ENCODE assay signal across 1 cellular context in genomic region chr17:51188321-51188853, GRCh38.
TF ChIP-seq lines count a peak whose summit lies in the region.

No MANE protein-coding gene starts in this region.

TF ChIP-seq in K562, 482 proteins besides CTCF, POLR2A, EP300 and RAD21:
- TF ChIP-seq GMEB1 (CRISPR knock-in tag; IDR thresholded peaks at IDR 0.05) (no peak), HOXB6 (CRISPR knock-in tag; IDR thresholded peaks at IDR 0.05; ENCODE audit: borderline replicate concordance) (no peak), NCOA1 (IDR thresholded peaks at IDR 0.05; ENCODE audit: low read depth) (no peak), U2AF1 (optimal IDR thresholded peaks at IDR 0.05; ENCODE audit: low read depth, low read length) (no peak), C11orf30 (IDR thresholded peaks at IDR 0.05; ENCODE audit: low read depth) (peak; percentile 52), ZNF436 (CRISPR knock-in tag; IDR thresholded peaks at IDR 0.05) (no peak), TEAD4 (IDR thresholded peaks at IDR 0.05; ENCODE audit: low read length) (no peak), TEAD4 (CRISPR knock-in tag; IDR thresholded peaks at IDR 0.05; ENCODE audit: borderline replicate concordance) (no peak), CHD2 (IDR thresholded peaks at IDR 0.05; ENCODE audit: low read depth, low read length) (no peak), MAFG (tag; conservative IDR thresholded peaks at IDR 0.05) (peak; percentile 28; the same call in 1 of the 2 replicates), MAFF (IDR thresholded peaks at IDR 0.05; ENCODE audit: low read length) (no peak; the same call in 1 of the 2 replicates), ZNF316 (IDR thresholded peaks at IDR 0.05) (peak; percentile 63), MIER1 (IDR thresholded peaks at IDR 0.05; ENCODE audit: low read depth) (no peak), ZNF655 (CRISPR knock-in tag; IDR thresholded peaks at IDR 0.05) (no peak), EGR1 (conservative IDR thresholded peaks at IDR 0.05) (no peak)
